7 cellular contexts compared by ENCODE assay signal in genomic region chr6:26329763-26330511, GRCh38. TPM values are rescaled to one million over a fixed set of nuclear protein-coding genes. Genes with fewer than 3 reads are reported as not detected.
A peak's percentile ranks its signal among the peaks of the same experiment; 100 is the strongest.
DNase-seq lines count a peak whose midpoint lies in the region; ATAC-seq, FAIRE-seq and TF ChIP-seq lines count a peak whose summit lies in the region.

No MANE protein-coding gene starts in this region.

- POLR2A ChIA-PET in H1 (lab: Charles Lee; ENCODE audit: partially characterized antibody) = interaction anchor here (1.2 to 2.0 kb wide), 5 partner anchors 12 to 243 kb away, joined by 3 to 10 read pairs (median 4); partner anchors contain the start of gene HMGN4

- H3K9me3 ChIP-seq in GM23248 (ENCODE audit: low read depth) (no peaks in the 10 kb centered on the region), H1 (ENCODE audit: insufficient read depth in 2 of 2, low read depth in 1 of 2, low read length in 1 of 2) (no peaks in the 10 kb centered on the region)

- DNase-seq in GM23248 = peak; percentile 55
- peak; percentile 14 for DNase-seq in NCI-H2081 treated with DMSO at 0.1 percent for 48 hours (lab: John Stamatoyannopoulos, UW)
- peak in 3 of 4 experiments; percentile 4 to 26 (median 17) for DNase-seq in activated CD4-positive, CD25-positive, alpha-beta regulatory T cell (lab: John Stamatoyannopoulos, UW)
- DNase-seq in H1 (ENCODE audit: low read depth in 1 of 2, low spot score in 2 of 2) = peak in 1 of 2 experiments; percentile 90
- no peak for DNase-seq in retinal pigment epithelial cell (ENCODE audit: low read depth)

- no peak for TF ChIP-seq CTCF in H1 (IDR thresholded peaks at IDR 0.05; ENCODE audit: control extremely low read depth in 1 of 3, insufficient read depth in 1 of 3, low read depth in 1 of 3, low read length in 3 of 3)
- TF ChIP-seq CTCF in retinal pigment epithelial cell (conservative IDR thresholded peaks at IDR 0.05; ENCODE audit: low read depth, low read length) = no peak

- H3K23me2 ChIP-seq in H1 (ENCODE audit: low read depth, low read length) = peaks cover 13% of the 10 kb centered on the region

- H4K20me1 ChIP-seq in GM23248 (ENCODE audit: insufficient read depth) = no peaks in the 10 kb centered on the region
- no peaks in the 10 kb centered on the region for H4K20me1 ChIP-seq in H1 (replicated peaks in 1 of 2; ENCODE audit: control insufficient read depth in 1 of 2, insufficient read depth in 2 of 2, low read length in 2 of 2)

- no peak overlapping the region for H3K9ac ChIP-seq in GM23248
- H3K9ac ChIP-seq in H1 (replicated peaks in 1 of 4; ENCODE audit: extremely low read depth in 1 of 4, low read depth in 3 of 4, low read length in 3 of 4) = no peak overlapping the region

- H2BK120ac ChIP-seq in H1 (replicated peaks; ENCODE audit: low read depth, low read length) = no peak overlapping the region

- H2BK20ac ChIP-seq in H1 (ENCODE audit: low read length) = no peak overlapping the region

- TF ChIP-seq EP300 in H1 (IDR thresholded peaks at IDR 0.05; ENCODE audit: borderline replicate concordance in 1 of 2, low read depth in 2 of 2, low read length in 2 of 2) = no peak

- H2AK5ac ChIP-seq in H1 (ENCODE audit: low read depth, low read length) = no peak overlapping the region

- no peak overlapping the region for H2BK15ac ChIP-seq in H1 (ENCODE audit: low read length)

- CTCF ChIA-PET in H1 (lab: Charles Lee; ENCODE audit: partially characterized antibody) = interaction anchor here (0.5 to 2.7 kb wide), 6 partner anchors 9 to 266 kb away, joined by 3 to 11 read pairs (median 4); no protein-coding TSS in a partner anchor

- no peak for FAIRE-seq in H1 (lab: Jason Lieb, UNC)

- H3K56ac ChIP-seq in H1 (replicated peaks; ENCODE audit: insufficient read length, low read depth, low read length) = no peak overlapping the region

- H3K79me2 ChIP-seq in GM23248 (ENCODE audit: insufficient read depth) = no peaks in the 10 kb centered on the region
- no peaks in the 10 kb centered on the region for H3K79me2 ChIP-seq in H1 (ENCODE audit: control insufficient read depth in 1 of 2, insufficient read depth in 2 of 2, low read length in 2 of 2)

- H3K9me2 ChIP-seq in GM23248 (ENCODE audit: insufficient read depth) = no peaks in the 10 kb centered on the region

- no peak overlapping the region for H3K23ac ChIP-seq in H1 (ENCODE audit: insufficient read length)

- no peak overlapping the region for H4K5ac ChIP-seq in H1 (ENCODE audit: insufficient read length, low read depth, low read length)

- in situ Hi-C loops in GM23248 (cut with MboI) = loop anchor here (25.0 kb wide), 1 partner anchor 207 kb away; the partner anchor contains the start of gene HMGN4

- 31 to 34% methylated on average over 16 of the region's 16 CpGs for WGBS in GM23248 (ENCODE audit: low coverage in 1 of 2, low lambda C conversion rate in 2 of 2, missing lambda C conversion rate in 2 of 2), 2 experiments
- 26% methylated on average over 16 of the region's 16 CpGs; no CpG with 5 or more reads in 1 of the 2 experiments for WGBS in H1 (ENCODE audit: extremely low coverage in 1 of 2, insufficient coverage in 1 of 2, insufficient read length in 1 of 2, insufficient replicate concordance in 2 of 2, low coverage in 1 of 2, low lambda C conversion rate in 2 of 2, missing lambda C conversion rate in 1 of 2), 2 experiments

- H2BK5ac ChIP-seq in H1 (ENCODE audit: low read depth, low read length) = no peak overlapping the region

- H3K79me1 ChIP-seq in H1 (ENCODE audit: low read depth, low read length) = no peaks in the 10 kb centered on the region

- H3K4me2 ChIP-seq in GM23248 (ENCODE audit: unreplicated experiment) (peak overlapping the region; percentile 78), H1 (ENCODE audit: insufficient read depth in 1 of 2, low read depth in 2 of 2, low read length in 2 of 2) (peak overlapping the region; percentile 79 to 93)

- H2AFZ ChIP-seq in GM23248 = peak overlapping the region; percentile 46; the same call in 1 of the 2 replicates
- no peak overlapping the region for H2AFZ ChIP-seq in H1 (ENCODE audit: low read length)

- no peak overlapping the region for H3K14ac ChIP-seq in H1 (ENCODE audit: insufficient read length)

- no peak overlapping the region for H4K8ac ChIP-seq in H1 (ENCODE audit: extremely low read depth, insufficient read depth, low read length)

- H3K4me3 ChIP-seq in GM23248 = peak overlapping the region; percentile 59
- H3K4me3 ChIP-seq in H1 (ENCODE audit: extremely low read depth in 1 of 4, insufficient read depth in 2 of 4, low read depth in 3 of 4, low read length in 4 of 4) = peak overlapping the region; percentile 72 to 91 (median 81); a peak in 7 of 8 replicates
- H3K4me3 ChIP-seq in retinal pigment epithelial cell (ENCODE audit: low read length) = peak overlapping the region; percentile 66

- no peak overlapping the region for H3K4ac ChIP-seq in H1 (replicated peaks; ENCODE audit: insufficient read length, low read depth, low read length)

- no peaks in the 10 kb centered on the region for H3K27me3 ChIP-seq in GM23248 (replicated peaks; ENCODE audit: insufficient read depth)
- peaks cover 0 to 10% (median 8%) of the 10 kb centered on the region in 4 experiments; a peak in 5 of 7 replicates for H3K27me3 ChIP-seq in H1 (replicated peaks in 1 of 4; ENCODE audit: control insufficient read depth in 3 of 4, extremely low read depth in 1 of 4, insufficient read depth in 3 of 4, low read length in 3 of 4)

- H3K18ac ChIP-seq in H1 (ENCODE audit: extremely low read depth, low read length) = no peak overlapping the region

- no peak overlapping the region for H4K91ac ChIP-seq in H1 (replicated peaks; ENCODE audit: insufficient read length, low read length)

- H3K27ac ChIP-seq in GM23248 (no peak overlapping the region), H1 (ENCODE audit: low read depth, low read length) (no peak overlapping the region)

- H3F3A ChIP-seq in GM23248 (ENCODE audit: insufficient read depth) = peaks cover 40% of the 10 kb centered on the region

- no peak for TF ChIP-seq POLR2A in H1 (IDR thresholded peaks at IDR 0.05; ENCODE audit: control extremely low read depth in 1 of 2, low read depth in 2 of 2, low read length in 2 of 2)

- H3K36me3 ChIP-seq in GM23248 (ENCODE audit: low read depth) = no peaks in the 10 kb centered on the region
- no peaks in the 10 kb centered on the region for H3K36me3 ChIP-seq in H1 (ENCODE audit: control insufficient read depth in 2 of 4, insufficient read depth in 4 of 4, low read length in 3 of 4)

- TF ChIP-seq RAD21 in H1 (IDR thresholded peaks at IDR 0.05 in 1 of 2, conservative IDR thresholded peaks at IDR 0.05 in 1 of 2; ENCODE audit: low read depth in 2 of 2, low read length in 2 of 2) = no peak

- ATAC-seq in GM19455 (IDR thresholded peaks at IDR 0.05; ENCODE audit: unreplicated experiment) (no peak), HG03039 (IDR thresholded peaks at IDR 0.05; ENCODE audit: unreplicated experiment) (no peak)

- no peak overlapping the region for H2BK12ac ChIP-seq in H1 (ENCODE audit: low read depth, low read length)

- H3K4me1 ChIP-seq in GM23248 (ENCODE audit: insufficient read depth) (peaks cover 17% of the 10 kb centered on the region), H1 (replicated peaks in 1 of 4; ENCODE audit: control insufficient read depth in 3 of 4, insufficient read depth in 4 of 4, low read length in 3 of 4) (peaks cover 0 to 3% (median 0%) of the 10 kb centered on the region in 4 experiments; a peak in 2 of 7 replicates)

TF ChIP-seq in H1, 55 proteins besides CTCF, POLR2A, EP300 and RAD21 (continues in another document):
- TF ChIP-seq SIX5 (IDR thresholded peaks at IDR 0.05; ENCODE audit: low read depth, low read length) (peak; percentile 31; the same call in 1 of the 2 replicates), TBP (IDR thresholded peaks at IDR 0.05; ENCODE audit: low read depth, low read length) (peak; percentile 100), CBX8 (IDR thresholded peaks at IDR 0.05; ENCODE audit: borderline replicate concordance, low read depth, low read length) (no peak), SIN3A (conservative IDR thresholded peaks at IDR 0.05 in 1 of 2, IDR thresholded peaks at IDR 0.05 in 1 of 2; ENCODE audit: low read depth in 1 of 2, low read length in 2 of 2) (peak in 1 of 2 experiments; percentile 68; a peak in 1 of 4 replicates), NRF1 (IDR thresholded peaks at IDR 0.05; ENCODE audit: low read depth, low read length) (peak; percentile 30; the same call in 1 of the 2 replicates), RBBP5 (IDR thresholded peaks at IDR 0.05; ENCODE audit: borderline replicate concordance, low read depth, low read length) (no peak), POLR2AphosphoS5 (IDR thresholded peaks at IDR 0.05; ENCODE audit: low read depth, low read length) (no peak), SAP30 (IDR thresholded peaks at IDR 0.05; ENCODE audit: insufficient read depth, insufficient replicate concordance, low read length) (no peak), JUND (IDR thresholded peaks at IDR 0.05; ENCODE audit: low read length) (no peak)

RNA-seq across cellular contexts. Expression of gene BTN3A2, which starts 35.1 kb away (rescaled TPM):
- 12.9 and 14.5 TPM in 2 replicates for total RNA-seq in GM23248 (2014; rRNA removed; shearing (Covaris generic))
- 7.9 and 9.5 TPM in 2 replicates for polyA plus RNA-seq in GM23248 (2016; fragmentation: Nextera tagmentation; extraction: Ambion mirVana)
- total RNA-seq in H1 (2021; fragmentation: NEBNext Ultra II Directional; extraction: Animal tissue kit (Norgen Biotek cat#: 25700)) = 5.5 and 5.6 TPM in 2 replicates
- 3.4 and 5.3 TPM in 2 replicates for polyA plus RNA-seq in H1 (2011; rRNA removed)
- 5.5 TPM for polyA plus RNA-seq in H1 (2011; cell fraction: cytosol; rRNA removed)
- polyA plus RNA-seq in H1 (2011; cell fraction: nucleus; rRNA removed) = 11.3 TPM
- 5.5 to 11.8 TPM (median 7.3 TPM) in 4 replicates for polyA plus RNA-seq in H1 (2012, experiment 1 of 2)
- polyA plus RNA-seq in H1 (2012, experiment 2 of 2) = 1.1 TPM
- 5.9 TPM for polyA plus RNA-seq in H1 (2013, experiment 1 of 2)
- polyA plus RNA-seq in H1 (2013, experiment 2 of 2) = 5.8 TPM
- polyA minus RNA-seq in H1 (2011; rRNA and poly(A)+ RNA removed) = 11.7 and 14.0 TPM in 2 replicates
- 2.0 TPM for polyA minus RNA-seq in H1 (2011; cell fraction: cytosol; rRNA and poly(A)+ RNA removed)
- 9.5 TPM for polyA minus RNA-seq in H1 (2011; cell fraction: nucleus; rRNA and poly(A)+ RNA removed)

RNA-seq across cellular contexts. Expression of gene BTN2A2, which starts 53.0 kb away (rescaled TPM):
- 4.5 and 9.1 TPM in 2 replicates for total RNA-seq in GM23248 (2014; rRNA removed; shearing (Covaris generic))
- 4.0 and 5.2 TPM in 2 replicates for polyA plus RNA-seq in GM23248 (2016; fragmentation: Nextera tagmentation; extraction: Ambion mirVana)
- total RNA-seq in H1 (2021; fragmentation: NEBNext Ultra II Directional; extraction: Animal tissue kit (Norgen Biotek cat#: 25700)) = 16.0 and 20.2 TPM in 2 replicates
- polyA plus RNA-seq in H1 (2011; rRNA removed) = 12.2 and 14.9 TPM in 2 replicates
- polyA plus RNA-seq in H1 (2011; cell fraction: cytosol; rRNA removed) = 18.5 TPM
- 36.1 TPM for polyA plus RNA-seq in H1 (2011; cell fraction: nucleus; rRNA removed)
- 16.0 to 20.3 TPM (median 16.8 TPM) in 4 replicates for polyA plus RNA-seq in H1 (2012, experiment 1 of 2)
- polyA plus RNA-seq in H1 (2012, experiment 2 of 2) = 7.9 TPM
- 20.6 TPM for polyA plus RNA-seq in H1 (2013, experiment 1 of 2)
- polyA plus RNA-seq in H1 (2013, experiment 2 of 2) = 20.3 TPM
- polyA minus RNA-seq in H1 (2011; rRNA and poly(A)+ RNA removed) = 33.1 TPM in 2 replicates
- 13.3 TPM for polyA minus RNA-seq in H1 (2011; cell fraction: cytosol; rRNA and poly(A)+ RNA removed)
- 44.5 TPM for polyA minus RNA-seq in H1 (2011; cell fraction: nucleus; rRNA and poly(A)+ RNA removed)
